ENCODE assay signal across 8 cellular contexts in the genomic region with DNA sequence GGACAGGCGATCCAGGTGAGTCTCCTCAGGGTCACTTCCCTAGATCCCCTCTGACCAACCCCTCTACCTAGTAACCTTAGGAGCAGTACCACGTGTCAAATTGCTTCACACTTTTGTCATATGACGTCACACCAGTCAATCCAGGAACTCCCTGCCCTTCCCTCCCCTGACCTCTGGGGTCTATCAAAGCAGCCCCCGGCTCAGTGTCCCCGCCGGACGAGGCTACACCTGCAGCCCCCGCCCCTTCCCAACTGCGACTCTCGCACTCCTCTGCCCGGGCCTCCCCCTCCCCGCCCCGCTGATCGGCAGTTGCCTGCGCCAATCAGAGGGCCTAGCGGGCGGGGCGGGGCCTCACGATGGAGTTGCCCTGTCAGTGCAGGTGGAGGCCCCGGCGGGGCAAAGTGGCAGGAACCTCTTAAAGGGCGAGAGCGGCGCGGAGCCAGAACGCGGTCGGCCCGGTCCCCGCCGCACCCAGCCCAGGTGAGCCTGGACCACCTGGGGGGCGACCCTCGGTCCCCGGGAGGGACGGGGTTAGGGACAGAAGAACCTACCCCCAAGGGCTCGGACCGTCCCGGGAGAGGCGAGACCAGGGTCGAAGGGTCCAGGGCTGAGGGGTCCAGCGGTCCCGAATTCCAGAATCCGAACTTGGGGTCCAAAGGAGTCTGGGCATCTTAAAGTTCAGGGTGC. TPM values are rescaled to one million over a fixed set of nuclear protein-coding genes. Genes with fewer than 3 reads are reported as not detected.
DNase-seq lines count a peak whose midpoint lies in the region; ATAC-seq, FAIRE-seq and TF ChIP-seq lines count a peak whose summit lies in the region.

No MANE protein-coding gene starts in this region.

- peak overlapping the region; percentile 87 for H3K27ac Mint-ChIP-seq in activated naive CD8-positive, alpha-beta T cell treated with anti-CD3 and anti-CD28 coated beads, Interleukin-2, amount 50 U/mL, for 24 hours

- no peaks in the 10 kb centered on the region for H3K27me3 Mint-ChIP-seq in activated naive CD8-positive, alpha-beta T cell treated with anti-CD3 and anti-CD28 coated beads, Interleukin-2, amount 50 U/mL, for 24 hours

- no peak for FAIRE-seq in H54 (lab: Jason Lieb, UNC)

- peaks cover 46% of the 10 kb centered on the region for H3K4me1 Mint-ChIP-seq in activated naive CD8-positive, alpha-beta T cell treated with anti-CD3 and anti-CD28 coated beads, Interleukin-2, amount 50 U/mL, for 24 hours

- H3K27ac ChIP-seq in heart left ventricle (peak overlapping the region; percentile 53 to 90 (median 84)), upper lobe of left lung (peak overlapping the region; percentile 76 to 93 (median 86))

- H3K4me3 ChIP-seq in heart left ventricle: peak overlapping the region; percentile 60 to 94 (median 87)
- peak overlapping the region; percentile 68 to 97 (median 86) for H3K4me3 ChIP-seq in upper lobe of left lung

- peaks cover 0 to 10% (median 0%) of the 10 kb centered on the region in 9 donors for H3K27me3 ChIP-seq in heart left ventricle
- H3K27me3 ChIP-seq in upper lobe of left lung: no peaks in the 10 kb centered on the region

- TF ChIP-seq EP300 in upper lobe of left lung (IDR thresholded peaks at IDR 0.05): no peak

- no peak for TF ChIP-seq POLR2A in H54 (IDR thresholded peaks at IDR 0.05; ENCODE audit: low read depth, low read length)
- peak; percentile 54 to 70 for TF ChIP-seq POLR2A in heart left ventricle (IDR thresholded peaks at IDR 0.05)
- peak in 3 of 4 donors; percentile 48 to 87 (median 79) for TF ChIP-seq POLR2A in upper lobe of left lung (IDR thresholded peaks at IDR 0.05)

- no peaks in the 10 kb centered on the region for H3K9me3 Mint-ChIP-seq in activated naive CD8-positive, alpha-beta T cell treated with anti-CD3 and anti-CD28 coated beads, Interleukin-2, amount 50 U/mL, for 24 hours

- ATAC-seq in activated naive CD8-positive, alpha-beta T cell treated with anti-CD3 and anti-CD28 coated beads, Interleukin-2, amount 50 U/mL, for 24 hours: peak; percentile 71
- ATAC-seq in heart left ventricle (peak; percentile 76 to 85 (median 82)), upper lobe of left lung (ENCODE audit: low FRiP score in 2 of 2) (peak; percentile 88)

- peak overlapping the region; percentile 80 for H3K4me3 Mint-ChIP-seq in activated naive CD8-positive, alpha-beta T cell treated with anti-CD3 and anti-CD28 coated beads, Interleukin-2, amount 50 U/mL, for 24 hours

- intact Hi-C loops in heart left ventricle (cut with DNase I): loop anchor here in 6 of 10 donors (5.0 to 10.0 kb wide), 7 partner anchors 95 to 1820 kb away; a partner anchor contains a TSS

- H3K36me3 ChIP-seq in heart left ventricle (no peaks in the 10 kb centered on the region), upper lobe of left lung (no peaks in the 10 kb centered on the region)

- H3K4me1 ChIP-seq in heart left ventricle (peaks cover 0 to 55% (median 16%) of the 10 kb centered on the region in 12 donors), upper lobe of left lung (peaks cover 34 to 57% (median 37%) of the 10 kb centered on the region in 4 donors)

- TF ChIP-seq CTCF in heart left ventricle (IDR thresholded peaks at IDR 0.05) (no peak), upper lobe of left lung (IDR thresholded peaks at IDR 0.05) (peak in 4 of 6 experiments; percentile 10 to 48 (median 28))

- H3K36me3 Mint-ChIP-seq in activated naive CD8-positive, alpha-beta T cell treated with anti-CD3 and anti-CD28 coated beads, Interleukin-2, amount 50 U/mL, for 24 hours (ENCODE audit: low read depth): peaks cover 2% of the 10 kb centered on the region

- DNase-seq in DMS53 treated with DMSO at 0.1 percent for 48 hours (lab: John Stamatoyannopoulos, UW; ENCODE audit: unreplicated experiment) (peak; percentile 73), H54 (ENCODE audit: insufficient read length, low spot score) (peak; percentile 85), NCI-H1048 (lab: John Stamatoyannopoulos, UW) (peak; percentile 68), SW480 (ENCODE audit: low spot score) (peak; percentile 79), heart left ventricle (peak; percentile 83 to 94 (median 87)), pons (ENCODE audit: low spot score) (peak; percentile 54), upper lobe of left lung (peak; percentile 92 to 97)
- peak; percentile 90 for DNase-seq in activated naive CD8-positive, alpha-beta T cell treated with anti-CD3 and anti-CD28 coated beads, Interleukin-2, amount 50 U/mL, for 24 hours

- H3K9me3 ChIP-seq in heart left ventricle: no peaks in the 10 kb centered on the region
- H3K9me3 ChIP-seq in upper lobe of left lung: no peaks in the 10 kb centered on the region

- WGBS in heart left ventricle, 4 donors: 2% methylated on average over 28 to 43 of the region's 43 CpGs
- 2 to 5% methylated on average over 15 to 25 of the region's 43 CpGs for WGBS in upper lobe of left lung, 2 donors

RNA-seq across cellular contexts. Expression of a gene that starts 27.5 kb away (rescaled TPM):
- total RNA-seq in heart left ventricle (10 to 100 TPM; 13.6 to 34.4 (median 24.2) TPM), upper lobe of left lung (100 to 1,000 TPM in 1 of 6 donors, 10 to 100 TPM in 5; 43.5 to 109 (median 51.9) TPM)
- polyA plus RNA-seq in heart left ventricle: 10 to 100 TPM in 1 of 2 donors, 1 to 10 TPM in 1; 7.8 to 10.1 TPM

Comparison
In these comparisons a context has a peak if more than half of its experiments do, and no peak if none do; other contexts are left out.
1. Peak in every context shown above with its lines: DNase-seq, ATAC-seq, H3K4me3 ChIP-seq and H3K27ac ChIP-seq.
2. CTCF ChIP-seq: peak in upper lobe of left lung (4 of 6); none in heart left ventricle (0 of 12).